10 cellular contexts compared by ENCODE assay signal in the genomic region with DNA sequence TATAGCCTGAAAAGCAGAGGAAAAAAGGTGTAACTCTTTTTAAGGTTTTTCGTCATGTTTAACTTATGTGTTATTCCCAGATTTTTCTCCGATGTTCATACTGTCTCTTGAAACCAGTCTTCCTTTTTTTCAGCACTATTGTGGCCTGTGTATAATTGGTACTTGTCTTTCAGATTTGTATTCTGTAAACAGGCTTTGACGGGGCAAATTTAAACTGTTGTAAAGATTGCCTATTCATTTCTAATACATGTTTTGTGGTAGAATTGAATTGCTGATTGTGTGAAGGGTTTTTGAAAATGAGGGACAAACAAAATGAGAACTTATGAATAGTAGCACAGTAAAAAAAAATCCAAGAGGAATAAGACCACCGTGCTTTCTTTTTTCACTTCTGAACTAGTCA. TPM values are rescaled to one million over a fixed set of nuclear protein-coding genes. Genes with fewer than 3 reads are reported as not detected.
A peak's percentile ranks its signal among the peaks of the same experiment; 100 is the strongest.
DNase-seq lines count a peak whose midpoint lies in the region; ATAC-seq and TF ChIP-seq lines count a peak whose summit lies in the region.
"Had no signal": no experiment of that assay in that cellular context is flagged by ENCODE, and none has a peak within 500 bp of the region (broad histone marks: within the 10 kb centered on the region; RNA-seq: fewer than 3 reads in every experiment).

No MANE protein-coding gene starts in this region.

- DNase-seq in left ventricle myocardium inferior (no peak), Right ventricle myocardium inferior (ENCODE audit: missing footprints) (no peak), lower lobe of right lung (no peak), NCI-H82 (lab: John Stamatoyannopoulos, UW) (no peak), mucosa of gallbladder (ENCODE audit: low spot score) (no peak)
- DNase-seq: NCI-H1930, occipital lobe had no signal

- no peaks in the 10 kb centered on the region for H3K9me3 Mint-ChIP-seq in activated T-helper 17 cell treated with anti-CD3 and anti-CD28 coated beads, Interleukin-2, amount 50 U/mL, for 72 hours

- H3K27ac ChIP-seq in left ventricle myocardium inferior (replicated peaks): peak overlapping the region; percentile 69
- peak overlapping the region; percentile 12 for H3K27ac ChIP-seq in lower lobe of right lung

- H3K36me3 ChIP-seq in left ventricle myocardium inferior (no peaks in the 10 kb centered on the region), lower lobe of right lung (no peaks in the 10 kb centered on the region)

- TF ChIP-seq CTCF in left ventricle myocardium inferior (IDR thresholded peaks at IDR 0.05; ENCODE audit: borderline replicate concordance) (no peak), lower lobe of right lung (IDR thresholded peaks at IDR 0.05) (no peak)

- peak overlapping the region; percentile 66 for H3K4me3 Mint-ChIP-seq in activated T-helper 17 cell treated with anti-CD3 and anti-CD28 coated beads, Interleukin-2, amount 50 U/mL, for 72 hours

- intact Hi-C loops in left ventricle myocardium inferior (cut with micrococcal nuclease) (no loop called here), Right ventricle myocardium inferior (cut with DNase I) (loop anchor here (1.0 kb wide), 1 partner anchor 83 kb away; no protein-coding TSS in a partner anchor), lower lobe of right lung (cut with DNase I) (no loop called here)

- no peaks in the 10 kb centered on the region for H3K27me3 ChIP-seq in left ventricle myocardium inferior (ENCODE audit: low read depth)
- H3K27me3 ChIP-seq in lower lobe of right lung (ENCODE audit: low read depth): no peaks in the 10 kb centered on the region

- H3K27ac Mint-ChIP-seq in activated T-helper 17 cell treated with anti-CD3 and anti-CD28 coated beads, Interleukin-2, amount 50 U/mL, for 72 hours: peak overlapping the region; percentile 87

- H3K27me3 Mint-ChIP-seq in activated T-helper 17 cell treated with anti-CD3 and anti-CD28 coated beads, Interleukin-2, amount 50 U/mL, for 72 hours: no peaks in the 10 kb centered on the region

- ATAC-seq in Right ventricle myocardium inferior (no peak), lower lobe of right lung (no peak), HG03469 (IDR thresholded peaks at IDR 0.05; ENCODE audit: unreplicated experiment) (no peak), GM19328 (IDR thresholded peaks at IDR 0.05; ENCODE audit: unreplicated experiment) (no peak)
- no peak for ATAC-seq in activated T-helper 17 cell treated with anti-CD3 and anti-CD28 coated beads, Interleukin-2, amount 50 U/mL, for 72 hours (replicated peaks)

- H3K4me1 Mint-ChIP-seq in activated T-helper 17 cell treated with anti-CD3 and anti-CD28 coated beads, Interleukin-2, amount 50 U/mL, for 72 hours: peaks cover 48% of the 10 kb centered on the region

- peak overlapping the region; percentile 44 for H3K4me3 ChIP-seq in left ventricle myocardium inferior
- H3K4me3 ChIP-seq in lower lobe of right lung: no peak overlapping the region

- H3K36me3 Mint-ChIP-seq in activated T-helper 17 cell treated with anti-CD3 and anti-CD28 coated beads, Interleukin-2, amount 50 U/mL, for 72 hours (ENCODE audit: low read depth): peaks cover 14% of the 10 kb centered on the region

- H3K4me1 ChIP-seq in left ventricle myocardium inferior (peaks cover 95% of the 10 kb centered on the region), lower lobe of right lung (peaks cover 39% of the 10 kb centered on the region)

- H3K9me3 ChIP-seq in left ventricle myocardium inferior (replicated peaks): no peaks in the 10 kb centered on the region
- no peaks in the 10 kb centered on the region for H3K9me3 ChIP-seq in lower lobe of right lung

RNA-seq across cellular contexts. Expression of gene AKAP13, which starts 33.6 kb away (rescaled TPM):
- total RNA-seq in left ventricle myocardium inferior: 331 TPM
- total RNA-seq in Right ventricle myocardium inferior: 292 TPM
- 100 to 1,000 TPM in 1 of 2 donors, 10 to 100 TPM in 1; 95.9 to 152 TPM for total RNA-seq in activated T-helper 17 cell treated with anti-CD3 and anti-CD28 coated beads, Interleukin-2, amount 50 U/mL, for 72 hours
- 443 TPM for total RNA-seq in lower lobe of right lung
- total RNA-seq in mucosa of gallbladder: 184 TPM
